Comparison of ENCODE assay signal across 1 cellular context in the genomic region with DNA sequence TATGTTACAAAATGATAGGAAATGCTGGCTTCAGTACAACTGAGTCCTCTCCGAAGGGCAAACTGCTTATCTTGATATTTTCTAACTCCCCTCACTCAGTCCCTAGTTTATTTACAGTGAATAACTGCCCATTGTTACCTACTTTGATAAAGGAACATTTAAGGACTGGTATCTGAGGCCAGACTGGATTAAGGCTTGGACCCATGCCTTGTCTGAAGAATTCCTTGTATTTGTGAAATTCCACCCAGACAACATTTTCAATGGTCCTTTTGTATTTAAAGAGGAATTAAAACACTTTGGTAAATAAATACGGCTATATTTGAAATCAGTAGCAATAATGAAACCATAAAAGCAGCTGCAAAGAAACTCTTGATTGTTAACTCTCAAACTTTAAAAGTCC.
TF ChIP-seq lines count a peak whose summit lies in the region.

No MANE protein-coding gene starts in this region.

TF ChIP-seq in endothelial cell of umbilical vein, 7 proteins besides CTCF, POLR2A, EP300 and RAD21 (continued from another document):
- no peak for TF ChIP-seq MYC (IDR thresholded peaks at IDR 0.05; ENCODE audit: low read depth, low read length)
